Comparison of ENCODE assay signal across 9 cellular contexts in genomic region chr12:52702338-52702737, GRCh38. TPM values are rescaled to one million over a fixed set of nuclear protein-coding genes. Genes with fewer than 3 reads are reported as not detected.
"Had no signal": no experiment of that assay in that cellular context is flagged by ENCODE, and none has a peak within 500 bp of the region (broad histone marks: within the 10 kb centered on the region; RNA-seq: fewer than 3 reads in every experiment).

No MANE protein-coding gene starts in this region.

- DNase-seq: GM23248, GOT3, H9, HCEC 1CT, HFFc6, KG1 had no signal

- H2AFZ ChIP-seq: GM23248 had no signal

- H3K27ac ChIP-seq: GM23248 had no signal

- FAIRE-seq: H54 had no signal

- H3K9ac ChIP-seq: GM23248 had no signal

- H3K4me3 ChIP-seq: GM23248 had no signal

RNA-seq across cellular contexts. Expression of gene KRT77, which starts 1.0 kb away (rescaled TPM):
- total RNA-seq: GM23248, H9, HFFc6, HT-29 had no signal
- polyA plus RNA-seq: GM23248, IgD-negative memory B cell had no signal

RNA-seq across cellular contexts. Expression of gene KRT1, which starts 22.1 kb away (rescaled TPM):
- total RNA-seq: GM23248, H9, HFFc6, HT-29 had no signal
- polyA plus RNA-seq: GM23248 had no signal

RNA-seq across cellular contexts. Expression of gene KRT2, which starts 50.3 kb away (rescaled TPM):
- total RNA-seq: GM23248, H9, HFFc6, HT-29 had no signal
- polyA plus RNA-seq: GM23248, IgD-negative memory B cell had no signal
